Comparison of ENCODE assay signal across 1 cellular context in the genomic region with DNA sequence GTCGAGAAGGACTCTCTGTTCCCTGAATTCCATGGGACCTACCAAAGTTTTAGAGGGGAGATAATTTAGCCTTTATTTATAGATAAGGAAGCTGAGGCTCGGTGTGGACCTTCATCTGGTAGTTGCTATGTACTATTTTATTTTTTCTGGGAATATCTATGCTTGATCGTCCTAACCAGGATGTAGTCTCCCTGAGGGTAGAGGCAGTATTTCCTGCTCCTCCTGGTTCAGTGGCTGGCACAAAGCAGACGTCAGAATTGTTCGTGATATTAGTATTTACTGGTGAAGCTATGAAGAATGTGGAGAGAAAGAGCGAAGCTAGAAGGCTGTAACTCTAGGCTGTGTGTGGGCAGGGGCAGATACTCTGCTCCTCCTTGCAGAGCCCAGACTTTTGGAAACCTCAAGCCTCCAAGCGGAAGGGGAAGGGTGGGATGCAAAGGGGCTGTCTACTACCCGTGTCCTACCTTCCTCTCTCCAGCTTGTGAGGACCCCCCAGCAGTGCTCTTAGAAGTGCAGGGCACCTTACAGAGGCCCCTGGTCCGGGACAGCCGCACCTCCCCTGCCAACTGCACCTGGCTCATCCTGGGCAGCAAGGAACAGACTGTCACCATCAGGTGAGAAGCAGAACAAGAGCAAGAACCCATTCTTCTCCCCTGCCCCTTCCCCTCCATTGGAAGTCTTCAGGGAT.
TF ChIP-seq lines count a peak whose summit lies in the region.

No MANE protein-coding gene starts in this region.

TF ChIP-seq in HepG2, 621 proteins besides CTCF, POLR2A, EP300 and RAD21 (continues in another document):
- 0 out of 2 replicates have a peak, but pooled peaks have one; percentile 0 for TF ChIP-seq HNF1B (CRISPR knock-in tag; IDR thresholded peaks at IDR 0.05)
- TF ChIP-seq HIC2 (CRISPR knock-in tag; IDR thresholded peaks at IDR 0.05; ENCODE audit: low read depth), result 0 out of 2 replicates have a peak, but pooled peaks have one; percentile 19
- no peak for TF ChIP-seq TGIF2 (CRISPR knock-in tag; IDR thresholded peaks at IDR 0.05)
- 0 out of 2 replicates have a peak, but pooled peaks have one; percentile 67 for TF ChIP-seq REL (CRISPR knock-in tag; conservative IDR thresholded peaks at IDR 0.05)
- 0 out of 2 replicates have a peak, but pooled peaks have one; percentile 22 for TF ChIP-seq EEA1 (CRISPR knock-in tag; IDR thresholded peaks at IDR 0.05; ENCODE audit: borderline replicate concordance)
- TF ChIP-seq ZNF225 (CRISPR knock-in tag; IDR thresholded peaks at IDR 0.05), result peak; percentile 63; the same call in 1 of the 2 replicates
- peak; percentile 63 for TF ChIP-seq ZNF18 (CRISPR knock-in tag; IDR thresholded peaks at IDR 0.05; ENCODE audit: insufficient replicate concordance)
- TF ChIP-seq U2AF1 (optimal IDR thresholded peaks at IDR 0.05; ENCODE audit: low read depth, low read length), result peak; percentile 26
- peak; percentile 11; the same call in 1 of the 2 replicates for TF ChIP-seq ZNF124 (CRISPR knock-in tag; IDR thresholded peaks at IDR 0.05)
- 0 out of 2 replicates have a peak, but pooled peaks have one; percentile 2 for TF ChIP-seq PAXIP1 (CRISPR knock-in tag; conservative IDR thresholded peaks at IDR 0.05)
- no peak for TF ChIP-seq ZNF260 (CRISPR knock-in tag; IDR thresholded peaks at IDR 0.05; ENCODE audit: borderline replicate concordance, low read depth)
- TF ChIP-seq KLF15 (CRISPR knock-in tag; IDR thresholded peaks at IDR 0.05; ENCODE audit: borderline replicate concordance), result no peak
- TF ChIP-seq ZXDC (CRISPR knock-in tag; IDR thresholded peaks at IDR 0.05), result peak; percentile 74
- TF ChIP-seq ZNF567 (CRISPR knock-in tag; IDR thresholded peaks at IDR 0.05; ENCODE audit: borderline replicate concordance), result peak; percentile 34; the same call in 1 of the 2 replicates
- no peak for TF ChIP-seq ONECUT2 (CRISPR knock-in tag; IDR thresholded peaks at IDR 0.05)
- peak; percentile 43; the same call in 1 of the 2 replicates for TF ChIP-seq ZNF572 (CRISPR knock-in tag; IDR thresholded peaks at IDR 0.05)
- TF ChIP-seq, protein P1, sequence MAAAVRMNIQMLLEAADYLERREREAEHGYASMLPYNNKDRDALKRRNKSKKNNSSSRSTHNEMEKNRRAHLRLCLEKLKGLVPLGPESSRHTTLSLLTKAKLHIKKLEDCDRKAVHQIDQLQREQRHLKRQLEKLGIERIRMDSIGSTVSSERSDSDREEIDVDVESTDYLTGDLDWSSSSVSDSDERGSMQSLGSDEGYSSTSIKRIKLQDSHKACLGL (CRISPR knock-in tag; IDR thresholded peaks at IDR 0.05), result peak; percentile 18; the same call in 1 of the 2 replicates
- 0 out of 2 replicates have a peak, but pooled peaks have one; percentile 16 for TF ChIP-seq FOXC1 (CRISPR knock-in tag; IDR thresholded peaks at IDR 0.05; ENCODE audit: borderline replicate concordance)
- no peak for TF ChIP-seq STAG1 (CRISPR knock-in tag; IDR thresholded peaks at IDR 0.05)
- 0 out of 2 replicates have a peak, but pooled peaks have one; percentile 28 for TF ChIP-seq HOXA9 (CRISPR knock-in tag; IDR thresholded peaks at IDR 0.05; ENCODE audit: borderline replicate concordance)
- peak; percentile 5 for TF ChIP-seq ZNF883 (CRISPR knock-in tag; IDR thresholded peaks at IDR 0.05; ENCODE audit: not compliant biosample characterization)
- no peak for TF ChIP-seq ZNF639 (CRISPR knock-in tag; conservative IDR thresholded peaks at IDR 0.05)
- TF ChIP-seq NRL (CRISPR knock-in tag; IDR thresholded peaks at IDR 0.05; ENCODE audit: borderline replicate concordance), result no peak
- peak; percentile 6 for TF ChIP-seq ZNF781 (CRISPR knock-in tag; IDR thresholded peaks at IDR 0.05; ENCODE audit: borderline replicate concordance, not compliant biosample characterization)
- TF ChIP-seq SOX13 (IDR thresholded peaks at IDR 0.05), result peak; percentile 54; the same call in 1 of the 2 replicates
- TF ChIP-seq SOX13 (CRISPR knock-in tag; conservative IDR thresholded peaks at IDR 0.05 in 1 of 2, IDR thresholded peaks at IDR 0.05 in 1 of 2), result no peak
- TF ChIP-seq FOXA3 (CRISPR knock-in tag; IDR thresholded peaks at IDR 0.05), result no peak
- 0 out of 2 replicates have a peak, but pooled peaks have one; percentile 4 for TF ChIP-seq ZBTB21 (CRISPR knock-in tag; IDR thresholded peaks at IDR 0.05)
- TF ChIP-seq MBNL3 (CRISPR knock-in tag; conservative IDR thresholded peaks at IDR 0.05), result peak; percentile 45; the same call in 1 of the 2 replicates
- no peak for TF ChIP-seq NFKBIZ (CRISPR knock-in tag; IDR thresholded peaks at IDR 0.05)
- TF ChIP-seq TFAP4 (IDR thresholded peaks at IDR 0.05; ENCODE audit: borderline replicate concordance, low read depth), result no peak
- 0 out of 2 replicates have a peak, but pooled peaks have one; percentile 60 for TF ChIP-seq ZC3H13 (CRISPR knock-in tag; IDR thresholded peaks at IDR 0.05)
- TF ChIP-seq CBX5 (CRISPR knock-in tag; IDR thresholded peaks at IDR 0.05; ENCODE audit: borderline replicate concordance), result 0 out of 2 replicates have a peak, but pooled peaks have one; percentile 53
- TF ChIP-seq, protein P2, sequence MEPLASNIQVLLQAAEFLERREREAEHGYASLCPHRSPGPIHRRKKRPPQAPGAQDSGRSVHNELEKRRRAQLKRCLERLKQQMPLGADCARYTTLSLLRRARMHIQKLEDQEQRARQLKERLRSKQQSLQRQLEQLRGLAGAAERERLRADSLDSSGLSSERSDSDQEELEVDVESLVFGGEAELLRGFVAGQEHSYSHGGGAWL (CRISPR knock-in tag; IDR thresholded peaks at IDR 0.05), result 0 out of 2 replicates have a peak, but pooled peaks have one; percentile 14
- TF ChIP-seq ZNF224 (CRISPR knock-in tag; IDR thresholded peaks at IDR 0.05), result peak; percentile 90; the same call in 1 of the 2 replicates
- TF ChIP-seq MTERF4 (CRISPR knock-in tag; IDR thresholded peaks at IDR 0.05), result 0 out of 2 replicates have a peak, but pooled peaks have one; percentile 14
- no peak for TF ChIP-seq YEATS4 (CRISPR knock-in tag; IDR thresholded peaks at IDR 0.05; ENCODE audit: borderline replicate concordance)
- no peak for TF ChIP-seq HNF4G (IDR thresholded peaks at IDR 0.05; ENCODE audit: borderline replicate concordance, low read depth, low read length)
- no peak for TF ChIP-seq HNF4G (CRISPR knock-in tag; IDR thresholded peaks at IDR 0.05; ENCODE audit: borderline replicate concordance, low read depth)
- no peak for TF ChIP-seq ZFP37 (CRISPR knock-in tag; IDR thresholded peaks at IDR 0.05; ENCODE audit: borderline replicate concordance)
- 0 out of 2 replicates have a peak, but pooled peaks have one; percentile 20 for TF ChIP-seq ZNF274 (CRISPR knock-in tag; IDR thresholded peaks at IDR 0.05)
- TF ChIP-seq ZNF331 (CRISPR knock-in tag; IDR thresholded peaks at IDR 0.05), result 0 out of 2 replicates have a peak, but pooled peaks have one; percentile 8
- TF ChIP-seq IRX3 (CRISPR knock-in tag; IDR thresholded peaks at IDR 0.05; ENCODE audit: borderline replicate concordance, low read depth), result no peak
- no peak for TF ChIP-seq RFX3 (CRISPR knock-in tag; IDR thresholded peaks at IDR 0.05)
- 0 out of 2 replicates have a peak, but pooled peaks have one; percentile 30 for TF ChIP-seq ZNF451 (CRISPR knock-in tag; IDR thresholded peaks at IDR 0.05)
